1 cellular context compared by ENCODE assay signal in genomic region chr13:29502391-29503008, GRCh38.
TF ChIP-seq lines count a peak whose summit lies in the region.

No MANE protein-coding gene starts in this region.

TF ChIP-seq in GM23338, 12 proteins besides CTCF, POLR2A, EP300 and RAD21 (continued from another document):
- TF ChIP-seq, protein P1, sequence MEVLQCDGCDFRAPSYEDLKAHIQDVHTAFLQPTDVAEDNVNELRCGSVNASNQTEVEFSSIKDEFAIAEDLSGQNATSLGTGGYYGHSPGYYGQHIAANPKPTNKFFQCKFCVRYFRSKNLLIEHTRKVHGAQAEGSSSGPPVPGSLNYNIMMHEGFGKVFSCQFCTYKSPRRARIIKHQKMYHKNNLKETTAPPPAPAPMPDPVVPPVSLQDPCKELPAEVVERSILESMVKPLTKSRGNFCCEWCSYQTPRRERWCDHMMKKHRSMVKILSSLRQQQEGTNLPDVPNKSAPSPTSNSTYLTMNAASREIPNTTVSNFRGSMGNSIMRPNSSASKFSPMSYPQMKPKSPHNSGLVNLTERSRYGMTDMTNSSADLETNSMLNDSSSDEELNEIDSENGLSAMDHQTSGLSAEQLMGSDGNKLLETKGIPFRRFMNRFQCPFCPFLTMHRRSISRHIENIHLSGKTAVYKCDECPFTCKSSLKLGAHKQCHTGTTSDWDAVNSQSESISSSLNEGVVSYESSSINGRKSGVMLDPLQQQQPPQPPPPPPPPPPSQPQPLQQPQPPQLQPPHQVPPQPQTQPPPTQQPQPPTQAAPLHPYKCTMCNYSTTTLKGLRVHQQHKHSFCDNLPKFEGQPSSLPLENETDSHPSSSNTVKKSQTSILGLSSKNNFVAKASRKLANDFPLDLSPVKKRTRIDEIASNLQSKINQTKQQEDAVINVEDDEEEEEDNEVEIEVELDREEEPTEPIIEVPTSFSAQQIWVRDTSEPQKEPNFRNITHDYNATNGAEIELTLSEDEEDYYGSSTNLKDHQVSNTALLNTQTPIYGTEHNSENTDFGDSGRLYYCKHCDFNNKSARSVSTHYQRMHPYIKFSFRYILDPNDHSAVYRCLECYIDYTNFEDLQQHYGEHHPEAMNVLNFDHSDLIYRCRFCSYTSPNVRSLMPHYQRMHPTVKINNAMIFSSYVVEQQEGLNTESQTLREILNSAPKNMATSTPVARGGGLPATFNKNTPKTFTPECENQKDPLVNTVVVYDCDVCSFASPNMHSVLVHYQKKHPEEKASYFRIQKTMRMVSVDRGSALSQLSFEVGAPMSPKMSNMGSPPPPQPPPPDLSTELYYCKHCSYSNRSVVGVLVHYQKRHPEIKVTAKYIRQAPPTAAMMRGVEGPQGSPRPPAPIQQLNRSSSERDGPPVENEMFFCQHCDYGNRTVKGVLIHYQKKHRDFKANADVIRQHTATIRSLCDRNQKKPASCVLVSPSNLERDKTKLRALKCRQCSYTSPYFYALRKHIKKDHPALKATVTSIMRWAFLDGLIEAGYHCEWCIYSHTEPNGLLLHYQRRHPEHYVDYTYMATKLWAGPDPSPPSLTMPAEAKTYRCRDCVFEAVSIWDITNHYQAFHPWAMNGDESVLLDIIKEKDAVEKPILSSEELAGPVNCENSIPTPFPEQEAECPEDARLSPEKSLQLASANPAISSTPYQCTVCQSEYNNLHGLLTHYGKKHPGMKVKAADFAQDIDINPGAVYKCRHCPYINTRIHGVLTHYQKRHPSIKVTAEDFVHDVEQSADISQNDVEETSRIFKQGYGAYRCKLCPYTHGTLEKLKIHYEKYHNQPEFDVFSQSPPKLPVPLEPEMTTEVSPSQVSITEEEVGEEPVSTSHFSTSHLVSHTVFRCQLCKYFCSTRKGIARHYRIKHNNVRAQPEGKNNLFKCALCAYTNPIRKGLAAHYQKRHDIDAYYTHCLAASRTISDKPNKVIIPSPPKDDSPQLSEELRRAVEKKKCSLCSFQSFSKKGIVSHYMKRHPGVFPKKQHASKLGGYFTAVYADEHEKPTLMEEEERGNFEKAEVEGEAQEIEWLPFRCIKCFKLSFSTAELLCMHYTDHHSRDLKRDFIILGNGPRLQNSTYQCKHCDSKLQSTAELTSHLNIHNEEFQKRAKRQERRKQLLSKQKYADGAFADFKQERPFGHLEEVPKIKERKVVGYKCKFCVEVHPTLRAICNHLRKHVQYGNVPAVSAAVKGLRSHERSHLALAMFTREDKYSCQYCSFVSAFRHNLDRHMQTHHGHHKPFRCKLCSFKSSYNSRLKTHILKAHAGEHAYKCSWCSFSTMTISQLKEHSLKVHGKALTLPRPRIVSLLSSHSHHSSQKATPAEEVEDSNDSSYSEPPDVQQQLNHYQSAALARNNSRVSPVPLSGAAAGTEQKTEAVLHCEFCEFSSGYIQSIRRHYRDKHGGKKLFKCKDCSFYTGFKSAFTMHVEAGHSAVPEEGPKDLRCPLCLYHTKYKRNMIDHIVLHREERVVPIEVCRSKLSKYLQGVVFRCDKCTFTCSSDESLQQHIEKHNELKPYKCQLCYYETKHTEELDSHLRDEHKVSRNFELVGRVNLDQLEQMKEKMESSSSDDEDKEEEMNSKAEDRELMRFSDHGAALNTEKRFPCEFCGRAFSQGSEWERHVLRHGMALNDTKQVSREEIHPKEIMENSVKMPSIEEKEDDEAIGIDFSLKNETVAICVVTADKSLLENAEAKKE (CRISPR knock-in tag; IDR thresholded peaks at IDR 0.05), result no peak
- TF ChIP-seq POLR2AphosphoS5 (IDR thresholded peaks at IDR 0.05; ENCODE audit: low read depth) (no peak), ZNF331 (CRISPR knock-in tag; IDR thresholded peaks at IDR 0.05; ENCODE audit: low read depth) (no peak), NANOG (IDR thresholded peaks at IDR 0.05; ENCODE audit: borderline replicate concordance) (no peak), STAT1 (IDR thresholded peaks at IDR 0.05; ENCODE audit: unreplicated experiment) (no peak), ETS1 (IDR thresholded peaks at IDR 0.05) (no peak)
- TF ChIP-seq, protein P2, sequence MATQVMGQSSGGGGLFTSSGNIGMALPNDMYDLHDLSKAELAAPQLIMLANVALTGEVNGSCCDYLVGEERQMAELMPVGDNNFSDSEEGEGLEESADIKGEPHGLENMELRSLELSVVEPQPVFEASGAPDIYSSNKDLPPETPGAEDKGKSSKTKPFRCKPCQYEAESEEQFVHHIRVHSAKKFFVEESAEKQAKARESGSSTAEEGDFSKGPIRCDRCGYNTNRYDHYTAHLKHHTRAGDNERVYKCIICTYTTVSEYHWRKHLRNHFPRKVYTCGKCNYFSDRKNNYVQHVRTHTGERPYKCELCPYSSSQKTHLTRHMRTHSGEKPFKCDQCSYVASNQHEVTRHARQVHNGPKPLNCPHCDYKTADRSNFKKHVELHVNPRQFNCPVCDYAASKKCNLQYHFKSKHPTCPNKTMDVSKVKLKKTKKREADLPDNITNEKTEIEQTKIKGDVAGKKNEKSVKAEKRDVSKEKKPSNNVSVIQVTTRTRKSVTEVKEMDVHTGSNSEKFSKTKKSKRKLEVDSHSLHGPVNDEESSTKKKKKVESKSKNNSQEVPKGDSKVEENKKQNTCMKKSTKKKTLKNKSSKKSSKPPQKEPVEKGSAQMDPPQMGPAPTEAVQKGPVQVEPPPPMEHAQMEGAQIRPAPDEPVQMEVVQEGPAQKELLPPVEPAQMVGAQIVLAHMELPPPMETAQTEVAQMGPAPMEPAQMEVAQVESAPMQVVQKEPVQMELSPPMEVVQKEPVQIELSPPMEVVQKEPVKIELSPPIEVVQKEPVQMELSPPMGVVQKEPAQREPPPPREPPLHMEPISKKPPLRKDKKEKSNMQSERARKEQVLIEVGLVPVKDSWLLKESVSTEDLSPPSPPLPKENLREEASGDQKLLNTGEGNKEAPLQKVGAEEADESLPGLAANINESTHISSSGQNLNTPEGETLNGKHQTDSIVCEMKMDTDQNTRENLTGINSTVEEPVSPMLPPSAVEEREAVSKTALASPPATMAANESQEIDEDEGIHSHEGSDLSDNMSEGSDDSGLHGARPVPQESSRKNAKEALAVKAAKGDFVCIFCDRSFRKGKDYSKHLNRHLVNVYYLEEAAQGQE (IDR thresholded peaks at IDR 0.05; ENCODE audit: unreplicated experiment), result no peak
